Comparison of ENCODE assay signal across 27 cellular contexts in the genomic region with DNA sequence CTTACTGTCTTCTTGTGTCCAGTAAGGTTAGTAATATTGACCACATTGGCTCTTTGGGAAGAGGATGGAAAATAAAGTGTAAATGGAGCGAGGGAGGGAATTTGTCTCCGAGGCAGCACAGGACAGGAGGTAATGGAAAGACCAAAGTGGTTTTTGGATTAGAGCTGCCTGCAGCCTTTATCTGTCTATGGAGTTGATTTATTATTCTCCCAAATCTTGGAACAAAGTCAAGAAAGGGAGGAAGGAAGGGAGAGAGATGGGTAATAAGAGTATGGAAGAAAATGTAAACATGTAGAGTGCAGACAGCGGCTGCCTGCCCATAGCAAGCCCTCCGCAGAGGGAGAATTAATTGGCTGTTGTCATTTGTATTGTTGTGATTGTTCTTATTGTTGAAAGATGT. TPM values are rescaled to one million over a fixed set of nuclear protein-coding genes. Genes with fewer than 3 reads are reported as not detected.
"Had no signal": no experiment of that assay in that cellular context is flagged by ENCODE, and none has a peak within 500 bp of the region (broad histone marks: within the 10 kb centered on the region; RNA-seq: fewer than 3 reads in every experiment).

No MANE protein-coding gene starts in this region.

- FAIRE-seq: endometrium, keratinocyte had no signal

- H3K4me3 ChIP-seq: esophagus squamous epithelium, heart right ventricle, lower lobe of right lung, mucosa of descending colon, neural progenitor cell, psoas muscle, sigmoid colon, testis, tibial artery had no signal

- H3K36me3 Mint-ChIP-seq: naive B cell; natural killer cell treated with Interleukin-12 subunit alpha and Interleukin-12 subunit beta and Interleukin-15 and Interleukin-18, amount 100 ng/mL, for 72 hours; neural progenitor cell; stimulated activated memory B cell treated with anti-CD40 and anti-IgM and Interleukin-4, amounts not matched to agents 10 μg/mL and 1 μg/mL and 100 μg/mL, for 72 hours; type B pancreatic cell had no signal

- H3K36me3 ChIP-seq: esophagus squamous epithelium, heart right ventricle, lower lobe of right lung, neural progenitor cell, sigmoid colon, tibial artery had no signal

- H3K27ac ChIP-seq: esophagus squamous epithelium, heart right ventricle, lower lobe of right lung, neural progenitor cell, psoas muscle, sigmoid colon, testis, tibial artery had no signal

- H3K9me3 Mint-ChIP-seq: natural killer cell treated with Interleukin-12 subunit alpha and Interleukin-12 subunit beta and Interleukin-15 and Interleukin-18, amount 100 ng/mL, for 72 hours; neural progenitor cell; stimulated activated memory B cell treated with anti-CD40 and anti-IgM and Interleukin-4, amounts not matched to agents 10 μg/mL and 1 μg/mL and 100 μg/mL, for 72 hours; type B pancreatic cell had no signal

- H3K27me3 ChIP-seq: neural progenitor cell, testis had no signal

- H3K4me3 Mint-ChIP-seq: effector memory CD8-positive, alpha-beta T cell; naive B cell; natural killer cell treated with Interleukin-12 subunit alpha and Interleukin-12 subunit beta and Interleukin-15 and Interleukin-18, amount 100 ng/mL, for 72 hours; neural progenitor cell; stimulated activated memory B cell treated with anti-CD40 and anti-IgM and Interleukin-4, amounts not matched to agents 10 μg/mL and 1 μg/mL and 100 μg/mL, for 72 hours; type B pancreatic cell had no signal

- H3K4me1 ChIP-seq: lower lobe of right lung, psoas muscle had no signal

- H3K4me1 Mint-ChIP-seq: naive B cell; stimulated activated memory B cell treated with anti-CD40 and anti-IgM and Interleukin-4, amounts not matched to agents 10 μg/mL and 1 μg/mL and 100 μg/mL, for 72 hours had no signal

- H3K9me3 ChIP-seq: esophagus squamous epithelium, lower lobe of right lung, mucosa of descending colon, psoas muscle, sigmoid colon, testis, tibial artery had no signal

- DNase-seq: cortex of kidney; effector memory CD8-positive, alpha-beta T cell; erythroblast; esophagus squamous epithelium; foreskin melanocyte; glutamatergic neuron; heart right ventricle; left ventricle myocardium superior; lower lobe of right lung; mucosa of descending colon; naive B cell; psoas muscle; right cardiac atrium; sigmoid colon; stimulated activated CD4-positive, alpha-beta T cell treated with anti-CD3 and anti-CD28 coated beads, Interleukin-2, amount 100 ng/mL, for 24 hours; stimulated activated CD4-positive, alpha-beta T cell treated with anti-CD3 and anti-CD28 coated beads, Interleukin-4, amount 100 ng/mL, for 4 hours; stimulated activated naive CD8-positive, alpha-beta T cell treated with anti-CD3 and anti-CD28 coated beads, Interleukin-15, Interleukin-2, amounts not matched to agents 100 U/mL and 50 U/mL, for 24 hours; substantia nigra; testis; tibial artery had no signal

- H3K27ac Mint-ChIP-seq: effector memory CD8-positive, alpha-beta T cell; naive B cell; natural killer cell treated with Interleukin-12 subunit alpha and Interleukin-12 subunit beta and Interleukin-15 and Interleukin-18, amount 100 ng/mL, for 72 hours; neural progenitor cell; stimulated activated memory B cell treated with anti-CD40 and anti-IgM and Interleukin-4, amounts not matched to agents 10 μg/mL and 1 μg/mL and 100 μg/mL, for 72 hours; type B pancreatic cell had no signal

- ATAC-seq: effector memory CD8-positive, alpha-beta T cell; heart right ventricle; left ventricle myocardium superior; lower lobe of right lung; mucosa of descending colon; natural killer cell treated with Interleukin-12 subunit alpha and Interleukin-12 subunit beta and Interleukin-15 and Interleukin-18, amount 100 ng/mL, for 72 hours; psoas muscle; right cardiac atrium; stimulated activated memory B cell treated with anti-CD40 and anti-IgM and Interleukin-4, amounts not matched to agents 10 μg/mL and 1 μg/mL and 100 μg/mL, for 72 hours; stimulated activated naive CD8-positive, alpha-beta T cell treated with anti-CD3 and anti-CD28 coated beads, Interleukin-15, Interleukin-2, amounts not matched to agents 100 U/mL and 50 U/mL, for 24 hours had no signal

RNA-seq across cellular contexts. Expression of a gene that starts 15.7 kb away (rescaled TPM):
- total RNA-seq: esophagus squamous epithelium; natural killer cell treated with Interleukin-12 subunit alpha and Interleukin-12 subunit beta and Interleukin-15 and Interleukin-18, amount 100 ng/mL, for 72 hours; osteoblast; psoas muscle; right cardiac atrium had no signal
- polyA plus RNA-seq: keratinocyte had no signal
